19 cellular contexts compared by ENCODE assay signal in genomic region chr3:124800076-124800475, GRCh38.
A peak's percentile ranks its signal among the peaks of the same experiment; 100 is the strongest.
DNase-seq lines count a peak whose midpoint lies in the region; ATAC-seq and TF ChIP-seq lines count a peak whose summit lies in the region.
"Had no signal": no experiment of that assay in that cellular context is flagged by ENCODE, and none has a peak within 500 bp of the region (broad histone marks: within the 10 kb centered on the region; RNA-seq: fewer than 3 reads in every experiment).

No MANE protein-coding gene starts in this region.

- TF ChIP-seq POLR2A in adrenal gland (IDR thresholded peaks at IDR 0.05), result no peak

- H3K9me3 ChIP-seq in HUES6 (ENCODE audit: control insufficient read depth, insufficient read depth, low read depth, low read length), result no peaks in the 10 kb centered on the region
- H3K9me3 ChIP-seq in adrenal gland (replicated peaks in 1 of 3), result no peaks in the 10 kb centered on the region
- H3K9me3 ChIP-seq in right atrium auricular region, result no peaks in the 10 kb centered on the region
- H3K9me3 ChIP-seq in psoas muscle, result no peaks in the 10 kb centered on the region

- H3K27me3 ChIP-seq in HUES6 (ENCODE audit: control insufficient read depth, insufficient read depth, low read length), result no peaks in the 10 kb centered on the region
- no peaks in the 10 kb centered on the region for H3K27me3 ChIP-seq in adrenal gland
- no peaks in the 10 kb centered on the region for H3K27me3 ChIP-seq in right atrium auricular region
- no peaks in the 10 kb centered on the region for H3K27me3 ChIP-seq in psoas muscle (ENCODE audit: insufficient read depth in 3 of 3, low read length in 2 of 3)
- H3K27me3 ChIP-seq: dorsolateral prefrontal cortex, neural progenitor cell had no signal

- intact Hi-C loops in adrenal gland (cut with DNase I), result no loop called here
- intact Hi-C loops in psoas muscle (cut with DNase I), result no loop called here
- intact Hi-C loops in posterior vena cava (cut with DNase I), result no loop called here

- peaks cover 70% of the 10 kb centered on the region for H3K36me3 ChIP-seq in HUES6 (ENCODE audit: control insufficient read depth, insufficient read depth, low read length)
- peaks cover 0 to 8% of the 10 kb centered on the region in 2 donors for H3K36me3 ChIP-seq in adrenal gland (replicated peaks in 1 of 2)
- peaks cover 23% of the 10 kb centered on the region for H3K36me3 ChIP-seq in right atrium auricular region
- H3K36me3 ChIP-seq in psoas muscle (ENCODE audit: insufficient read depth in 1 of 2, low read depth in 1 of 2), result peaks cover 0 to 18% of the 10 kb centered on the region in 2 donors
- H3K36me3 ChIP-seq: neural progenitor cell had no signal

- 91 to 100% (median 99%) methylated on average over 1 of the region's 1 CpG for WGBS in adrenal gland, 4 donors
- 68 to 88% (median 87%) methylated on average over 1 of the region's 1 CpG for WGBS in psoas muscle, 3 donors

- H3K27ac ChIP-seq in HUES6 (ENCODE audit: low read depth, low read length), result peak overlapping the region; percentile 16; the same call in 1 of the 2 replicates
- H3K27ac ChIP-seq in adrenal gland, result peak overlapping the region in 4 of 5 donors; percentile 47 to 80 (median 60)
- peak overlapping the region; percentile 86 to 96 for H3K27ac ChIP-seq in right atrium auricular region
- H3K27ac ChIP-seq in psoas muscle, result peak overlapping the region; percentile 19
- H3K27ac ChIP-seq: GM23248, neural progenitor cell had no signal

- H3K4me1 ChIP-seq in HUES6 (ENCODE audit: control insufficient read depth, insufficient read depth, low read length) (peaks cover 21% of the 10 kb centered on the region; the same call in 1 of the 2 replicates), adrenal gland (replicated peaks in 1 of 2) (peaks cover 10 to 21% of the 10 kb centered on the region in 2 donors), right atrium auricular region (peaks cover 0 to 45% of the 10 kb centered on the region in 2 donors), psoas muscle (peaks cover 23% of the 10 kb centered on the region)

- ATAC-seq in psoas muscle (peak in 1 of 4 donors; percentile 16), HG02970 (IDR thresholded peaks at IDR 0.05; ENCODE audit: low FRiP score, unreplicated experiment) (no peak)
- ATAC-seq: activated naive CD4-positive, alpha-beta T cell treated with anti-CD3 and anti-CD28 coated beads, Interleukin-2, amount 50 U/mL, for 72 hours had no signal

- DNase-seq in adrenal gland (no peak), right atrium auricular region (ENCODE audit: low spot score) (no peak), psoas muscle (no peak), GM19238 (ENCODE audit: insufficient read length, low spot score) (no peak), posterior vena cava (ENCODE audit: low spot score) (no peak)
- DNase-seq in activated effector memory CD4-positive, alpha-beta T cell treated with anti-CD3 and anti-CD28 coated beads, Interleukin-2, amount 50 U/mL, for 16 hours, result no peak
- DNase-seq: activated CD4-positive, alpha-beta T cell treated with anti-CD3 and anti-CD28 coated beads, Interleukin-2, amount 50 U/mL, for 4 hours; activated T-cell treated with anti-CD3 and anti-CD28 coated beads, Interleukin-2, amount 50 U/mL, for 1 hour; CD4-positive, alpha-beta memory T cell; GM23248; NCI-H1694; NCI-H2227 treated with DMSO at 0.1 percent for 48 hours; NCI-H82; retina had no signal

- no peak overlapping the region for H3K4me3 ChIP-seq in HUES6 (ENCODE audit: low read depth, low read length)
- no peak overlapping the region for H3K4me3 ChIP-seq in adrenal gland
- H3K4me3 ChIP-seq in right atrium auricular region, result no peak overlapping the region
- no peak overlapping the region for H3K4me3 ChIP-seq in psoas muscle
- H3K4me3 ChIP-seq: GM23248, neural progenitor cell had no signal

- TF ChIP-seq CTCF in adrenal gland (IDR thresholded peaks at IDR 0.05) (no peak), right atrium auricular region (IDR thresholded peaks at IDR 0.05) (no peak), psoas muscle (IDR thresholded peaks at IDR 0.05) (no peak)

- H3K9ac ChIP-seq in HUES6 (ENCODE audit: low read length), result no peak overlapping the region
- H3K9ac ChIP-seq: GM23248, neural progenitor cell had no signal

Comparison
In these comparisons a context has a peak if more than half of its experiments do, and no peak if none do; other contexts are left out.
1. H3K27ac ChIP-seq: peak in every context shown above with its lines; median percentile 91 in right atrium auricular region; 60 in adrenal gland; 19 in psoas muscle; 16 in HUES6.